ENCODE assay signal across 26 cellular contexts in genomic region chr16:5603836-5604235, GRCh38.
"Had no signal": no experiment of that assay in that cellular context is flagged by ENCODE, and none has a peak within 500 bp of the region (broad histone marks: within the 10 kb centered on the region; RNA-seq: fewer than 3 reads in every experiment).

No MANE protein-coding gene starts in this region.

- H3K27me3 ChIP-seq: neural progenitor cell, ovary, right lobe of liver, thyroid gland, tibial nerve, upper lobe of left lung, vagina had no signal

- FAIRE-seq: small intestine, urothelium cell line had no signal

- H3K4me1 ChIP-seq: neural progenitor cell, parathyroid adenoma, psoas muscle, right lobe of liver, sigmoid colon, stomach, thyroid gland, tibial nerve, upper lobe of left lung, vagina had no signal

- H3K36me3 ChIP-seq: neural progenitor cell, ovary, right lobe of liver, sigmoid colon, stomach, thoracic aorta, thyroid gland, tibial nerve, upper lobe of left lung, vagina had no signal

- ATAC-seq: natural killer cell; psoas muscle; right cardiac atrium; stimulated activated effector memory CD8-positive, alpha-beta T cell treated with anti-CD3 and anti-CD28 coated beads, Interleukin-12 subunit alpha, Interleukin-12 subunit beta, amount 100 ng/mL, for 72 hours; stimulated activated naive B cell treated with anti-CD40 and anti-IgM and Interleukin-4, amounts not matched to agents 10 μg/mL and 1 μg/mL and 100 μg/mL, for 72 hours had no signal

- H3K4me2 ChIP-seq: neural progenitor cell had no signal

- DNase-seq: natural killer cell; occipital lobe; ovary; posterior cingulate gyrus; psoas muscle; right cardiac atrium; right lobe of liver; sigmoid colon; small intestine; stimulated activated CD4-positive, alpha-beta T cell treated with anti-CD3 and anti-CD28 coated beads, Interleukin-15, amount 100 ng/mL, for 24 hours; stimulated activated CD4-positive, alpha-beta T cell treated with anti-CD3 and anti-CD28 coated beads, Interleukin-2, amount 100 ng/mL, for 24 hours; stimulated activated CD4-positive, alpha-beta T cell treated with anti-CD3 and anti-CD28 coated beads, Interleukin-2, amount 100 ng/mL, for 48 hours; stimulated activated CD4-positive, alpha-beta T cell treated with anti-CD3 and anti-CD28 coated beads, Interleukin-4, amount 100 ng/mL, for 24 hours; stimulated activated naive B cell treated with anti-CD40 and anti-IgM and Interleukin-4, amounts not matched to agents 10 μg/mL and 1 μg/mL and 100 μg/mL, for 72 hours; stimulated activated naive CD4-positive, alpha-beta T cell treated with Interleukin-2 at 50 U/mL for 16 hours; stomach; thyroid gland; trophoblast cell; upper lobe of left lung had no signal

- H3K79me2 ChIP-seq: parathyroid adenoma had no signal

- H3K9me3 ChIP-seq: ovary, psoas muscle, right lobe of liver, sigmoid colon, stomach, thoracic aorta, thyroid gland, upper lobe of left lung, vagina had no signal

- H3K9ac ChIP-seq: neural progenitor cell, parathyroid adenoma had no signal

- H2AFZ ChIP-seq: parathyroid adenoma had no signal

- H3K4me3 ChIP-seq: neural progenitor cell, ovary, psoas muscle, right lobe of liver, sigmoid colon, stomach, thoracic aorta, thyroid gland, tibial nerve, upper lobe of left lung, vagina had no signal

- H3K27ac ChIP-seq: neural progenitor cell, ovary, parathyroid adenoma, psoas muscle, right lobe of liver, sigmoid colon, stomach, thoracic aorta, thyroid gland, tibial nerve, upper lobe of left lung, vagina had no signal
